In genomic region chr3:23806322-23807160, GRCh38 we compare ENCODE assay signal across 8 cellular contexts. TPM values are rescaled to one million over a fixed set of nuclear protein-coding genes. Genes with fewer than 3 reads are reported as not detected.
DNase-seq lines count a peak whose midpoint lies in the region; ATAC-seq and TF ChIP-seq lines count a peak whose summit lies in the region.

No MANE protein-coding gene starts in this region.

- TF ChIP-seq CTCF in transverse colon (IDR thresholded peaks at IDR 0.05): no peak

- H3K27ac ChIP-seq in transverse colon: peak overlapping the region; percentile 86 to 95 (median 88)

- H3K27me3 ChIP-seq in endocrine pancreas (ENCODE audit: control insufficient read depth, insufficient read depth, low read length) (no peaks in the 10 kb centered on the region), mononuclear cell (ENCODE audit: insufficient read depth, low read length) (no peaks in the 10 kb centered on the region), transverse colon (no peaks in the 10 kb centered on the region)

- WGBS in transverse colon (ENCODE audit: low coverage in 1 of 2), 2 donors: 0% methylated on average over 37 of the region's 79 CpGs; no CpG with 5 or more reads in 1 of the 2 donors

- H3K9me3 ChIP-seq in endocrine pancreas (ENCODE audit: control insufficient read depth, low read length) (no peaks in the 10 kb centered on the region), mononuclear cell (ENCODE audit: low read depth, low read length) (no peaks in the 10 kb centered on the region), transverse colon (no peaks in the 10 kb centered on the region)

- TF ChIP-seq EP300 in transverse colon (IDR thresholded peaks at IDR 0.05; ENCODE audit: low read depth): no peak

- in situ Hi-C loops in transverse colon (cut with MboI; ENCODE audit: low pct_ligation_motif_present in 1 of 4, low pct_unique_long_range_greater_than_20kb in 1 of 4, low sequenced_read_pairs in 3 of 4): no loop called here

- peak overlapping the region; percentile 21 for H3K9ac ChIP-seq in endocrine pancreas (ENCODE audit: control insufficient read depth, insufficient read depth, low read length)

- intact Hi-C loops in transverse colon (cut with DNase I; ENCODE audit: low total_unique reads): no loop called here

- TF ChIP-seq POLR2A in transverse colon (IDR thresholded peaks at IDR 0.05): no peak

- DNase-seq in stimulated activated CD4-positive, alpha-beta T cell treated with anti-CD3 and anti-CD28 coated beads, Interleukin-15, amount 100 ng/mL, for 24 hours: peak; percentile 33
- no peak for DNase-seq in stimulated activated CD4-positive, alpha-beta T cell treated with anti-CD3 and anti-CD28 coated beads, Interleukin-2, amount 100 ng/mL, for 48 hours
- peak; percentile 27 for DNase-seq in activated CD4-positive, alpha-beta T cell treated with anti-CD3 and anti-CD28 coated beads for 48 hours
- DNase-seq in transverse colon (peak; percentile 24), OCI-M2 (lab: John Stamatoyannopoulos, UW; ENCODE audit: unreplicated experiment) (no peak)

- H3K4me3 ChIP-seq in endocrine pancreas (ENCODE audit: control insufficient read depth, insufficient read depth, low read length) (no peak overlapping the region), mononuclear cell (ENCODE audit: low read length) (peak overlapping the region; percentile 49), transverse colon (peak overlapping the region; percentile 89 to 98 (median 97))

- ATAC-seq in HG03175 (IDR thresholded peaks at IDR 0.05; ENCODE audit: unreplicated experiment): peak; percentile 5

- H3K4me1 ChIP-seq in endocrine pancreas (ENCODE audit: control insufficient read depth, insufficient read depth, low read length): peaks cover 7% of the 10 kb centered on the region
- H3K4me1 ChIP-seq in mononuclear cell (ENCODE audit: insufficient read depth, low read length): peaks cover 41% of the 10 kb centered on the region
- H3K4me1 ChIP-seq in transverse colon: peaks cover 17 to 52% (median 32%) of the 10 kb centered on the region in 4 donors

- H3K36me3 ChIP-seq in endocrine pancreas (ENCODE audit: control insufficient read depth, insufficient read depth, low read length): no peaks in the 10 kb centered on the region
- no peaks in the 10 kb centered on the region for H3K36me3 ChIP-seq in transverse colon

RNA-seq across cellular contexts. Expression of gene UBE2E1, which starts 0.8 kb away (rescaled TPM):
- total RNA-seq in mononuclear cell: 113 TPM
- total RNA-seq in transverse colon: 100 to 1,000 TPM in 1 of 4 donors, 10 to 100 TPM in 3; 62.0 to 109 (median 76.9) TPM

Comparison
In these comparisons a context has a peak if more than half of its experiments do, and no peak if none do; other contexts are left out.
1. DNase-seq: peak in stimulated activated CD4-positive, alpha-beta T cell treated with anti-CD3 and anti-CD28 coated beads, Interleukin-15, amount 100 ng/mL, for 24 hours (single experiment), activated CD4-positive, alpha-beta T cell treated with anti-CD3 and anti-CD28 coated beads for 48 hours (single experiment) and transverse colon (single experiment); none in stimulated activated CD4-positive, alpha-beta T cell treated with anti-CD3 and anti-CD28 coated beads, Interleukin-2, amount 100 ng/mL, for 48 hours (0 of 2) and OCI-M2 (single experiment).